Comparison of ENCODE assay signal across 18 cellular contexts in genomic region chr5:104018299-104018698, GRCh38.
"Had no signal": no experiment of that assay in that cellular context is flagged by ENCODE, and none has a peak within 500 bp of the region (broad histone marks: within the 10 kb centered on the region; RNA-seq: fewer than 3 reads in every experiment).

No MANE protein-coding gene starts in this region.

- H3K36me3 Mint-ChIP-seq: activated naive CD8-positive, alpha-beta T cell; naive thymus-derived CD4-positive, alpha-beta T cell; stimulated activated memory B cell treated with anti-CD40 and anti-IgM and Interleukin-4, amounts not matched to agents 10 μg/mL and 1 μg/mL and 100 μg/mL, for 72 hours had no signal

- H3K27me3 Mint-ChIP-seq: activated CD4-positive, alpha-beta T cell treated with anti-CD3 and anti-CD28 coated beads, Interleukin-2, amount 10 ng/mL, durations not matched to agents 7 days and 5 days; activated naive CD8-positive, alpha-beta T cell; naive thymus-derived CD4-positive, alpha-beta T cell; stimulated activated memory B cell treated with anti-CD40 and anti-IgM and Interleukin-4, amounts not matched to agents 10 μg/mL and 1 μg/mL and 100 μg/mL, for 72 hours had no signal

- H3K4me1 Mint-ChIP-seq: activated CD4-positive, alpha-beta T cell treated with anti-CD3 and anti-CD28 coated beads, Interleukin-2, amount 10 ng/mL, durations not matched to agents 7 days and 5 days; naive thymus-derived CD4-positive, alpha-beta T cell; stimulated activated memory B cell treated with anti-CD40 and anti-IgM and Interleukin-4, amounts not matched to agents 10 μg/mL and 1 μg/mL and 100 μg/mL, for 72 hours had no signal

- H3K27ac Mint-ChIP-seq: activated CD4-positive, alpha-beta T cell treated with anti-CD3 and anti-CD28 coated beads, Interleukin-2, amount 10 ng/mL, durations not matched to agents 7 days and 5 days; activated naive CD8-positive, alpha-beta T cell; activated T-cell treated with anti-CD3 and anti-CD28 coated beads, Interleukin-2, amount 50 U/mL, for 72 hours; naive thymus-derived CD4-positive, alpha-beta T cell; stimulated activated memory B cell treated with anti-CD40 and anti-IgM and Interleukin-4, amounts not matched to agents 10 μg/mL and 1 μg/mL and 100 μg/mL, for 72 hours had no signal

- DNase-seq: activated CD4-positive, alpha-beta T cell treated with anti-CD3 and anti-CD28 coated beads, Interleukin-2, amount 10 ng/mL, durations not matched to agents 7 days and 5 days; activated CD8-positive, alpha-beta memory T cell treated with anti-CD3 and anti-CD28 coated beads, Interleukin-2, amount 50 U/mL, for 48 hours; activated gamma-delta T cell treated with Interleukin-2 at 50 U/mL for 16 hours; activated T-cell treated with anti-CD3 and anti-CD28 coated beads, Interleukin-2, amount 50 U/mL, for 72 hours; brain microvascular endothelial cell; cortex of kidney; effector CD4-positive, alpha-beta T cell; foreskin keratinocyte; glutamatergic neuron; hypothalamus; left ventricle myocardium inferior; mucosa of descending colon; naive thymus-derived CD4-positive, alpha-beta T cell; ovary; stimulated activated CD4-positive, alpha-beta T cell treated with anti-CD3 and anti-CD28 coated beads, Interleukin-12 subunit alpha, Interleukin-12 subunit beta, amount 100 ng/mL, for 4 hours; stimulated activated CD4-positive, alpha-beta T cell treated with anti-CD3 and anti-CD28 coated beads, Interleukin-2, amount 100 ng/mL, for 24 hours had no signal

- H3K4me3 Mint-ChIP-seq: activated CD4-positive, alpha-beta T cell treated with anti-CD3 and anti-CD28 coated beads, Interleukin-2, amount 10 ng/mL, durations not matched to agents 7 days and 5 days; activated naive CD8-positive, alpha-beta T cell; activated T-cell treated with anti-CD3 and anti-CD28 coated beads, Interleukin-2, amount 50 U/mL, for 72 hours; naive thymus-derived CD4-positive, alpha-beta T cell; stimulated activated memory B cell treated with anti-CD40 and anti-IgM and Interleukin-4, amounts not matched to agents 10 μg/mL and 1 μg/mL and 100 μg/mL, for 72 hours had no signal
